7 cellular contexts compared by ENCODE assay signal in the genomic region with DNA sequence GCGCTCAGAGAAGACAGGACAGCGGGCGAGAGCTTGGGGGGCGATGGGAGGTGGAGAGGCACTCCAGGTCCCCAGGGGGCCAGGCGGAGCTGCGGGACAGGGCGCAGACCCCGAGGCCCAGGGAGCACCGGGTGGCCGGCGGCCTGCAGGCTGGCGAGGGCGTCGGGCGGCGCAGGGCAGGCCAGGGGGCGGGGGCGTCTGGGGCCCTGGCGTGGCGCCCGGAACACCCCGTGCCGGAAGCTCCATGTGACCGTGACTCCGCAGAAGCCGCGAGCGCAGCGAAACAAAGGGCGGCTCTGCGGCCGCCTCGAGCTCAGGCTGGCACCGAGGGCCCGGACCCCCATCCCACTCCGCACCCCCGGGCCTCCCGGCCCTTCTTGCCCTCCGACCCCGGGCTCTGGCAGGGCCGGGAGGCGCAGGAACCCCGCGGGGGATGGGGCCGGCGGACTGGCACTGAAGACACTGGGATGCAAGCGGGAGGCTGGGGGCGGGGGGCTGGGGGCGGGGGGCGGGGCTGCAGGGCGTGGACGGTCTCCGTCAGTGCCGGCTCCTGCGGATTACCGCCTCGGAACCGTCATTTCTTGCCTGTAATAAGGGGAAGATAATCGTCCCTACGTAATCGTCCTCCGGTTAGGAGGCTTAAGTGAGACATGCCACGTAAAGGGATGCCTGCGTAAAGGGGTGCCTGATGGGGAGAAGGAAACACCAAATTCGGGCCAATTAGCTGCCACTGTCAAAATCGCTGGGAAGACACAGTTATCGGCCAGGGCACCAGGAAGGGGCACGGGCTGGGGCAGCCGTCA. TPM values are rescaled to one million over a fixed set of nuclear protein-coding genes. Genes with fewer than 3 reads are reported as not detected.
DNase-seq lines count a peak whose midpoint lies in the region; ATAC-seq, FAIRE-seq and TF ChIP-seq lines count a peak whose summit lies in the region.

No MANE protein-coding gene starts in this region.

- TF ChIP-seq CTCF in kidney (IDR thresholded peaks at IDR 0.05; ENCODE audit: borderline replicate concordance, extremely low read depth, insufficient read depth), result no peak

- H3K4me3 ChIP-seq in kidney (ENCODE audit: low read length in 2 of 2), result peak overlapping the region; percentile 25 to 37

- peaks cover 3% of the 10 kb centered on the region for H3K36me3 Mint-ChIP-seq in central memory CD8-positive, alpha-beta T cell (ENCODE audit: insufficient read depth)

- H3K27ac ChIP-seq in kidney (ENCODE audit: low read depth in 2 of 2, low read length in 2 of 2), result peak overlapping the region; percentile 88 to 90

- intact Hi-C loops in kidney (cut with DNase I), result no loop called here

- H3K4me1 Mint-ChIP-seq in central memory CD8-positive, alpha-beta T cell, result peaks cover 19% of the 10 kb centered on the region

- peak; percentile 82 for ATAC-seq in GM18505 (IDR thresholded peaks at IDR 0.05; ENCODE audit: unreplicated experiment)
- ATAC-seq in HG02759 (IDR thresholded peaks at IDR 0.05; ENCODE audit: unreplicated experiment), result peak; percentile 93
- peak; percentile 83 for ATAC-seq in central memory CD8-positive, alpha-beta T cell (replicated peaks; ENCODE audit: extremely low read depth, poor library complexity, severe bottlenecking)

- H3K4me1 ChIP-seq in kidney (ENCODE audit: control insufficient read depth in 1 of 2, insufficient read depth in 1 of 2, low read depth in 1 of 2, low read length in 2 of 2), result peaks cover 44% of the 10 kb centered on the region in 2 donors

- FAIRE-seq in kidney (lab: Jason Lieb, UNC), result no peak

- H3K9me3 ChIP-seq in kidney (ENCODE audit: control insufficient read depth in 1 of 2, low read length in 2 of 2), result no peaks in the 10 kb centered on the region

- no peaks in the 10 kb centered on the region for H3K27me3 Mint-ChIP-seq in central memory CD8-positive, alpha-beta T cell

- DNase-seq in NCI-H2081 treated with DMSO at 0.1 percent for 48 hours (lab: John Stamatoyannopoulos, UW) (peak; percentile 33), kidney (peak; percentile 97)
- peak; percentile 63 to 68 (median 64) for DNase-seq in activated CD4-positive, CD25-positive, alpha-beta regulatory T cell (lab: John Stamatoyannopoulos, UW)
- DNase-seq in central memory CD8-positive, alpha-beta T cell (ENCODE audit: low spot score in 2 of 2), result peak; percentile 58 to 64
- peak; percentile 52 to 55 for DNase-seq in stimulated activated CD4-positive, alpha-beta T cell treated with anti-CD3 and anti-CD28 coated beads, Interleukin-15, amount 100 ng/mL, for 48 hours (ENCODE audit: low read depth in 2 of 2)

- no peaks in the 10 kb centered on the region for H3K36me3 ChIP-seq in kidney (ENCODE audit: control insufficient read depth in 1 of 2, insufficient read depth in 2 of 2, low read length in 2 of 2)

- peak overlapping the region; percentile 92 for H3K27ac Mint-ChIP-seq in central memory CD8-positive, alpha-beta T cell (ENCODE audit: low read depth)

- H3K9ac ChIP-seq in kidney (ENCODE audit: low read length in 2 of 2), result peak overlapping the region; percentile 28 to 66

- H3K9me3 Mint-ChIP-seq in central memory CD8-positive, alpha-beta T cell, result no peaks in the 10 kb centered on the region

- peak; percentile 74 for TF ChIP-seq POLR2A in GM18505 (IDR thresholded peaks at IDR 0.05; ENCODE audit: borderline replicate concordance, extremely low read depth, insufficient read depth, insufficient read length)

- peak overlapping the region; percentile 85 for H3K4me3 Mint-ChIP-seq in central memory CD8-positive, alpha-beta T cell

RNA-seq across cellular contexts. Expression of a gene that starts 19.2 kb away (rescaled TPM):
- 0.98 TPM for total RNA-seq in kidney
- polyA plus RNA-seq in kidney (ENCODE audit: insufficient read depth, low read depth, low replicate concordance), result 3.2 TPM

RNA-seq across cellular contexts. Expression of a gene that starts 27.5 kb away (rescaled TPM):
- total RNA-seq in kidney, result 377 TPM
- 361 TPM for polyA plus RNA-seq in kidney (ENCODE audit: insufficient read depth, low read depth, low replicate concordance)

Comparison
In these comparisons a context has a peak if more than half of its experiments do, and no peak if none do; other contexts are left out.
1. Peak in every context shown above with its lines: DNase-seq, ATAC-seq, H3K4me3 ChIP-seq and H3K27ac ChIP-seq.
2. DNase-seq: peak in every context shown above with its lines; median percentile 97 in kidney; 64 in activated CD4-positive, CD25-positive, alpha-beta regulatory T cell; 61 in central memory CD8-positive, alpha-beta T cell; 54 in stimulated activated CD4-positive, alpha-beta T cell treated with anti-CD3 and anti-CD28 coated beads, Interleukin-15, amount 100 ng/mL, for 48 hours; 33 in NCI-H2081 treated with DMSO at 0.1 percent for 48 hours.